In genomic region chr17:28968914-28969295, GRCh38 we compare ENCODE assay signal across 18 cellular contexts. TPM values are rescaled to one million over a fixed set of nuclear protein-coding genes. Genes with fewer than 3 reads are reported as not detected.
"Had no signal": no experiment of that assay in that cellular context is flagged by ENCODE, and none has a peak within 500 bp of the region (broad histone marks: within the 10 kb centered on the region; RNA-seq: fewer than 3 reads in every experiment).

No MANE protein-coding gene starts in this region.

- H3K27me3 Mint-ChIP-seq: activated naive CD4-positive, alpha-beta T cell treated with anti-CD3 and anti-CD28 coated beads, Interleukin-2, amount 50 U/mL, for 24 hours had no signal

- H3K4me3 Mint-ChIP-seq: activated naive CD4-positive, alpha-beta T cell treated with anti-CD3 and anti-CD28 coated beads, Interleukin-2, amount 50 U/mL, for 24 hours; mesothelial cell of epicardium; stimulated activated memory B cell treated with anti-CD40 and anti-IgM and Interleukin-4, amounts not matched to agents 10 μg/mL and 1 μg/mL and 100 μg/mL, for 72 hours had no signal

- H3K9me3 Mint-ChIP-seq: activated naive CD4-positive, alpha-beta T cell treated with anti-CD3 and anti-CD28 coated beads, Interleukin-2, amount 50 U/mL, for 24 hours; mesothelial cell of epicardium; stimulated activated memory B cell treated with anti-CD40 and anti-IgM and Interleukin-4, amounts not matched to agents 10 μg/mL and 1 μg/mL and 100 μg/mL, for 72 hours had no signal

- H3K4me3 ChIP-seq: heart left ventricle, prostate gland, tibial nerve had no signal

- H3K36me3 ChIP-seq: brain microvascular endothelial cell, heart left ventricle, prostate gland, tibial nerve had no signal

- ATAC-seq: esophagus mucosa; stimulated activated memory B cell treated with anti-CD40 and anti-IgM and Interleukin-4, amounts not matched to agents 10 μg/mL and 1 μg/mL and 100 μg/mL, for 72 hours had no signal

- H3K36me3 Mint-ChIP-seq: activated naive CD4-positive, alpha-beta T cell treated with anti-CD3 and anti-CD28 coated beads, Interleukin-2, amount 50 U/mL, for 24 hours; mesothelial cell of epicardium; stimulated activated memory B cell treated with anti-CD40 and anti-IgM and Interleukin-4, amounts not matched to agents 10 μg/mL and 1 μg/mL and 100 μg/mL, for 72 hours had no signal

- H3K4me1 ChIP-seq: prostate gland had no signal

- H3K27ac ChIP-seq: brain microvascular endothelial cell, heart left ventricle, prostate gland, tibial nerve had no signal

- H3K4me1 Mint-ChIP-seq: activated naive CD4-positive, alpha-beta T cell treated with anti-CD3 and anti-CD28 coated beads, Interleukin-2, amount 50 U/mL, for 24 hours had no signal

- DNase-seq: activated CD4-positive, alpha-beta T cell treated with anti-CD3 and anti-CD28 coated beads, Interleukin-2, amount 50 U/mL, for 4 hours; activated CD4-positive, CD25-positive, alpha-beta regulatory T cell treated with anti-CD3 and anti-CD28 coated beads, Interleukin-2, amount 50 U/mL, for 72 hours; activated effector memory CD4-positive, alpha-beta T cell treated with Interleukin-2 at 50 U/mL for 16 hours; activated T-cell treated with anti-CD3 and anti-CD28 coated beads, Interleukin-2, amount 50 U/mL, for 1 hour; brain microvascular endothelial cell; stimulated activated CD4-positive, alpha-beta T cell treated with anti-CD3 and anti-CD28 coated beads, Interleukin-1b, Interleukin-23, amount 100 ng/mL, for 48 hours; T-helper 2 cell had no signal

- H3K27ac Mint-ChIP-seq: activated naive CD4-positive, alpha-beta T cell treated with anti-CD3 and anti-CD28 coated beads, Interleukin-2, amount 50 U/mL, for 24 hours; mesothelial cell of epicardium; stimulated activated memory B cell treated with anti-CD40 and anti-IgM and Interleukin-4, amounts not matched to agents 10 μg/mL and 1 μg/mL and 100 μg/mL, for 72 hours had no signal

- H3K27me3 ChIP-seq: brain microvascular endothelial cell had no signal

- H3K9me3 ChIP-seq: heart left ventricle, prostate gland, tibial nerve had no signal

RNA-seq across cellular contexts. Expression of gene SEZ6, which starts 36.9 kb away (rescaled TPM):
- total RNA-seq: dermis microvascular lymphatic vessel endothelial cell, esophagus mucosa, kidney epithelial cell, left ventricle myocardium superior, mesothelial cell of epicardium, subcutaneous adipose tissue, tibial nerve had no signal
- polyA plus RNA-seq: heart left ventricle had no signal
